In the genomic region with DNA sequence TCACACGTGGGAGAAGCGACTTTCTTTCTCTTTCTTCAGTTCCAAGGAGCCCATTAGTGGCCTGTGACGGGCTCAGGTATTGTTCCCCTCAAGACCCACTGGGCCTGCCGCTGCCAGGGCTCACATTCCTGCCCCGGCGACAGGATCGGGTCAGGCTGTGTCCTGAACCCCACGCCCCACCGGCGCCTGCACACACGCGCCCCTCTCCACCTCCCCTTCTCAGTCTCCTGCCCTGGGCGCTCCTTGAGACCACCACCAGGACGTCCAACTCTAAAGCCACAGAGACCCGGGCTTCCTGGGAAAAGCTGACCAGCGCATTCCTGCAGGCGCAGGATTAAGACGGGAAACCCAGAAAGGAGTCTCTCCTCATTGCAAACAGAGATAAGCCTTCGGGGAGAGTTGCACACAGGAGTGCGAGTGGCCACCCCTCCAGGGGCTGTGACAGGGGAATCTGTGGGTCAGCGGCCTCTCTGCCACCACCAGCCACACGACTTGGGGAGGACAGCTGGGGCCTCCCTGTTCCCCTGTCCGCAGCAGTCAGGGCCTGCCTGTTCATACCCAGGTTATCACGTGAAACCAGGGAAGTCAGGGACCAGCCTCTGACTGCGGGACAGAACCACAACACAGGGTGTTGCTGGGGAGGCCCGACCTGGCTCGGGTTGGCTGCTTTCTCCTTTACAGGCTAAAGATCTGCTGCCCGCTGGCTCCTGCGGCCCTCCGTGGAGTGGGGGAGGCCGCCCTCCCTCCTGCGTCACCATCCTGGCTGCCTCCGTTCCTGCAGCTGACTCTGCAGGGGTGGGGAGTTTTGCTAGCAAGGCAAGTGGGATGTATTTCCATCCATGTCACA, we compare ENCODE assay signal across 15 cellular contexts.
DNase-seq lines count a peak whose midpoint lies in the region; ATAC-seq, FAIRE-seq and TF ChIP-seq lines count a peak whose summit lies in the region.
"Had no signal": no experiment of that assay in that cellular context is flagged by ENCODE, and none has a peak within 500 bp of the region (broad histone marks: within the 10 kb centered on the region; RNA-seq: fewer than 3 reads in every experiment).

No MANE protein-coding gene starts in this region.

- H3K4me1 ChIP-seq in HUES48 (ENCODE audit: control insufficient read depth, insufficient read depth, low read length) (peaks cover 17% of the 10 kb centered on the region), H1 (replicated peaks in 1 of 4; ENCODE audit: control insufficient read depth in 3 of 4, insufficient read depth in 4 of 4, low read length in 3 of 4) (peaks cover 10 to 24% (median 19%) of the 10 kb centered on the region in 4 experiments), right lobe of liver (no peaks in the 10 kb centered on the region), gastrocnemius medialis (peaks cover 0 to 12% of the 10 kb centered on the region in 2 donors)

- peak overlapping the region; percentile 6 for H2BK120ac ChIP-seq in H1 (replicated peaks; ENCODE audit: low read depth, low read length)

- peak overlapping the region; percentile 60 for H2AFZ ChIP-seq in H1 (ENCODE audit: low read length)

- H3K27ac ChIP-seq in HUES48 (ENCODE audit: low read depth, low read length) (no peak overlapping the region), H1 (ENCODE audit: low read depth, low read length) (no peak overlapping the region), right lobe of liver (no peak overlapping the region), gastrocnemius medialis (no peak overlapping the region)

- H3K18ac ChIP-seq in H1 (ENCODE audit: extremely low read depth, low read length): peak overlapping the region; percentile 48

- no peak for TF ChIP-seq RAD21 in H1 (IDR thresholded peaks at IDR 0.05 in 1 of 2, conservative IDR thresholded peaks at IDR 0.05 in 1 of 2; ENCODE audit: low read depth in 2 of 2, low read length in 2 of 2)

- TF ChIP-seq CTCF in H1 (IDR thresholded peaks at IDR 0.05; ENCODE audit: control extremely low read depth in 1 of 3, insufficient read depth in 1 of 3, low read depth in 1 of 3, low read length in 3 of 3) (no peak), right lobe of liver (IDR thresholded peaks at IDR 0.05) (no peak), gastrocnemius medialis (IDR thresholded peaks at IDR 0.05 in 4 of 5, conservative IDR thresholded peaks at IDR 0.05 in 1 of 5) (no peak), GM10266 (IDR thresholded peaks at IDR 0.05; ENCODE audit: control insufficient read depth, insufficient read depth, low read depth, missing control alignments) (no peak)

- H3K9ac ChIP-seq in HUES48 (ENCODE audit: low read depth, low read length) (no peak overlapping the region), H1 (replicated peaks in 1 of 4; ENCODE audit: extremely low read depth in 1 of 4, low read depth in 3 of 4, low read length in 3 of 4) (no peak overlapping the region; a peak in 1 of 7 replicates)

- peak overlapping the region; percentile 29 to 62 for H3K4me2 ChIP-seq in H1 (ENCODE audit: insufficient read depth in 1 of 2, low read depth in 2 of 2, low read length in 2 of 2)

- no peaks in the 10 kb centered on the region for H3K79me1 ChIP-seq in H1 (ENCODE audit: low read depth, low read length)

- no peak overlapping the region for H2AK5ac ChIP-seq in H1 (ENCODE audit: low read depth, low read length)

- ATAC-seq in right lobe of liver (peak; percentile 43 to 56 (median 50)), gastrocnemius medialis (peak in 1 of 2 donors; percentile 22), HG03175 (IDR thresholded peaks at IDR 0.05; ENCODE audit: unreplicated experiment) (no peak), GM21723 (IDR thresholded peaks at IDR 0.05; ENCODE audit: unreplicated experiment) (no peak)
- no peak for ATAC-seq in activated CD4-positive, CD25-positive, alpha-beta regulatory T cell treated with anti-CD3 and anti-CD28 coated beads, Interleukin-2, amount 50 U/mL, for 24 hours

- no peak for TF ChIP-seq EP300 in H1 (IDR thresholded peaks at IDR 0.05; ENCODE audit: borderline replicate concordance in 1 of 2, low read depth in 2 of 2, low read length in 2 of 2)

- peak overlapping the region; percentile 29 for H4K91ac ChIP-seq in H1 (replicated peaks; ENCODE audit: insufficient read length, low read length)

- peak overlapping the region; percentile 71; the same call in 1 of the 2 replicates for H2BK12ac ChIP-seq in H1 (ENCODE audit: low read depth, low read length)

- 61% methylated on average over 29 of the region's 33 CpGs; no CpG with 5 or more reads in 1 of the 2 experiments for whole genome bisulfite sequencing in H1 (ENCODE audit: extremely low coverage in 1 of 2, insufficient coverage in 1 of 2, insufficient read length in 1 of 2, insufficient replicate concordance in 2 of 2, low coverage in 1 of 2, low lambda C conversion rate in 2 of 2, missing lambda C conversion rate in 1 of 2), 2 experiments
- whole genome bisulfite sequencing in right lobe of liver (ENCODE audit: insufficient coverage, low coverage, low lambda C conversion rate, missing lambda C conversion rate): 64% methylated on average over 5 of the region's 33 CpGs

- no peak overlapping the region for H3K56ac ChIP-seq in H1 (replicated peaks; ENCODE audit: insufficient read length, low read depth, low read length)

- POLR2A ChIA-PET in H1 (lab: Charles Lee; ENCODE audit: partially characterized antibody): interaction anchor here (1.6 kb wide), 1 partner anchor 15 kb away, joined by 7 read pairs; no protein-coding TSS in a partner anchor

- H3K14ac ChIP-seq in H1 (ENCODE audit: insufficient read length): no peak overlapping the region

- H3K9me3 ChIP-seq in HUES48 (ENCODE audit: control insufficient read depth, insufficient read depth, low read length): no peaks in the 10 kb centered on the region
- no peaks in the 10 kb centered on the region for H3K9me3 ChIP-seq in H1 (ENCODE audit: insufficient read depth in 2 of 2, low read depth in 1 of 2, low read length in 1 of 2)
- no peaks in the 10 kb centered on the region for H3K9me3 ChIP-seq in right lobe of liver
- no peaks in the 10 kb centered on the region for H3K9me3 ChIP-seq in gastrocnemius medialis

- H3K36me3 ChIP-seq in HUES48 (ENCODE audit: control insufficient read depth, insufficient read depth, low read length) (no peaks in the 10 kb centered on the region), H1 (ENCODE audit: control insufficient read depth in 2 of 4, insufficient read depth in 4 of 4, low read length in 3 of 4) (no peaks in the 10 kb centered on the region), right lobe of liver (no peaks in the 10 kb centered on the region), gastrocnemius medialis (no peaks in the 10 kb centered on the region)

- peak overlapping the region; percentile 46; the same call in 1 of the 2 replicates for H4K8ac ChIP-seq in H1 (ENCODE audit: extremely low read depth, insufficient read depth, low read length)

- H3K27me3 ChIP-seq in HUES48 (ENCODE audit: control insufficient read depth, insufficient read depth, low read length) (0 out of 2 replicates have a peak, but pooled peaks cover 4% of the 10 kb centered on the region), H1 (replicated peaks in 1 of 4; ENCODE audit: control insufficient read depth in 3 of 4, extremely low read depth in 1 of 4, insufficient read depth in 3 of 4, low read length in 3 of 4) (peaks cover 0 to 3% (median 0%) of the 10 kb centered on the region in 4 experiments; a peak in 1 of 7 replicates), right lobe of liver (no peaks in the 10 kb centered on the region), gastrocnemius medialis (peaks cover 0 to 10% (median 5%) of the 10 kb centered on the region in 3 donors)

- TF ChIP-seq POLR2A in H1 (IDR thresholded peaks at IDR 0.05; ENCODE audit: control extremely low read depth in 1 of 2, low read depth in 2 of 2, low read length in 2 of 2) (no peak), right lobe of liver (IDR thresholded peaks at IDR 0.05) (no peak), gastrocnemius medialis (IDR thresholded peaks at IDR 0.05) (no peak)

- H3K23ac ChIP-seq in H1 (ENCODE audit: insufficient read length): no peak overlapping the region

- H4K20me1 ChIP-seq in H1 (replicated peaks in 1 of 2; ENCODE audit: control insufficient read depth in 1 of 2, insufficient read depth in 2 of 2, low read length in 2 of 2): no peaks in the 10 kb centered on the region

- H2BK15ac ChIP-seq in H1 (ENCODE audit: low read length): peak overlapping the region; percentile 81

- DNase-seq in H1 (ENCODE audit: low read depth in 1 of 2, low spot score in 2 of 2) (peak in 1 of 2 experiments; percentile 60), right lobe of liver (no peak), gastrocnemius medialis (no peak), GM10266 (ENCODE audit: extremely low spot score) (no peak)
- DNase-seq: activated CD8-positive, alpha-beta memory T cell treated with anti-CD3 and anti-CD28 coated beads, Interleukin-2, amount 50 U/mL, for 4 hours; CD4-positive, CD25-positive, alpha-beta regulatory T cell; natural killer cell; NCI-H1436; OCI-M1; T1000 had no signal

- CTCF ChIA-PET in H1 (lab: Charles Lee; ENCODE audit: partially characterized antibody): interaction anchor here (0.6 to 2.1 kb wide), 7 partner anchors 24 to 361 kb away, joined by 3 to 11 read pairs (median 3); no protein-coding TSS in a partner anchor

- H2BK5ac ChIP-seq in H1 (ENCODE audit: low read depth, low read length): peak overlapping the region; percentile 30; the same call in 1 of the 2 replicates

- H3K4me3 ChIP-seq in HUES48 (ENCODE audit: low read depth, low read length) (peak overlapping the region; percentile 39; the same call in 1 of the 2 replicates), H1 (ENCODE audit: extremely low read depth in 1 of 4, insufficient read depth in 2 of 4, low read depth in 3 of 4, low read length in 4 of 4) (peak overlapping the region in 3 of 4 experiments; percentile 2 to 16 (median 12); a peak in 4 of 8 replicates), right lobe of liver (peak overlapping the region in 1 of 3 donors; percentile 1), gastrocnemius medialis (peak overlapping the region; percentile 4 to 49 (median 14))

- H3K79me2 ChIP-seq in H1 (ENCODE audit: control insufficient read depth in 1 of 2, insufficient read depth in 2 of 2, low read length in 2 of 2): no peaks in the 10 kb centered on the region

- in situ Hi-C loops in gastrocnemius medialis (cut with MboI; ENCODE audit: low sequenced_read_pairs in 4 of 4): no loop called here

- H3K4ac ChIP-seq in H1 (replicated peaks; ENCODE audit: insufficient read length, low read depth, low read length): no peak overlapping the region

- peaks cover 2% of the 10 kb centered on the region for H3K23me2 ChIP-seq in H1 (ENCODE audit: low read depth, low read length)

- no peak overlapping the region for H2BK20ac ChIP-seq in H1 (ENCODE audit: low read length)

- no peak for FAIRE-seq in H1 (lab: Jason Lieb, UNC)
- FAIRE-seq: urothelium cell line had no signal

- H4K5ac ChIP-seq in H1 (ENCODE audit: insufficient read length, low read depth, low read length): no peak overlapping the region

- intact Hi-C loops in right lobe of liver (cut with DNase I): no loop called here
- intact Hi-C loops in gastrocnemius medialis (cut with DNase I; ENCODE audit: low total_unique reads): no loop called here

TF ChIP-seq in H1, 55 proteins besides CTCF, POLR2A, EP300 and RAD21:
- TF ChIP-seq EGR1 (IDR thresholded peaks at IDR 0.05; ENCODE audit: borderline replicate concordance, low read depth, low read length) (no peak), TEAD4 (IDR thresholded peaks at IDR 0.05; ENCODE audit: low read depth, low read length) (0 out of 2 replicates have a peak, but pooled peaks have one; percentile 35), ASH2L (IDR thresholded peaks at IDR 0.05; ENCODE audit: low read length) (peak; percentile 22)

Comparison
In these comparisons a context has a peak if more than half of its experiments do, and no peak if none do; other contexts are left out.
1. ATAC-seq: peak in right lobe of liver (4 of 4); none in HG03175 (single experiment), activated CD4-positive, CD25-positive, alpha-beta regulatory T cell treated with anti-CD3 and anti-CD28 coated beads, Interleukin-2, amount 50 U/mL, for 24 hours (0 of 2) and GM21723 (single experiment).